ENCODE assay signal across 21 cellular contexts in the genomic region with DNA sequence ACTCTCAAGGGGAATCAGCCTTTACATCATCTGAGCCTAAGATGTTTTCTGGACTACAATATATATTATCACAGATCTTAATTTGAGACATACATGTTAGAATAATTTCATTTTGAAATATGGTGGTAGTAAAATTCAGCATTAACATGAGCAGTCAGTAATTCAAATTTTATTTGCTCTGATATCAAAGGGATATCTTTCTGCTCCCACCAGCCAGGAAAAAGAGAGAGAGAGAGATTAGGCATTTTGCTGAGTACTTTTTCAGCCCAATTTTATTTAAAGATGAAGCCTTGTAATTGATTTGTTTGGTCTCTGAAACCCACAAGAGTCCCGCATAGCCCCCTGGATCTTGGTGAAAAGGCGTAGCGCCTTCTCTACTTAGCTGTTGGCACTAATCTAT. TPM values are rescaled to one million over a fixed set of nuclear protein-coding genes. Genes with fewer than 3 reads are reported as not detected.
"Had no signal": no experiment of that assay in that cellular context is flagged by ENCODE, and none has a peak within 500 bp of the region (broad histone marks: within the 10 kb centered on the region; RNA-seq: fewer than 3 reads in every experiment).

No MANE protein-coding gene starts in this region.

- H3K27me3 Mint-ChIP-seq: progenitor cell of endocrine pancreas, type B pancreatic cell had no signal

- H3K36me3 Mint-ChIP-seq: activated naive CD8-positive, alpha-beta T cell treated with anti-CD3 and anti-CD28 coated beads for 36 hours; naive thymus-derived CD8-positive, alpha-beta T cell; type B pancreatic cell had no signal

- H3K4me3 ChIP-seq: colonic mucosa, dorsolateral prefrontal cortex, left ventricle myocardium inferior, right atrium auricular region, suprapubic skin had no signal

- H3K4me3 Mint-ChIP-seq: activated naive CD8-positive, alpha-beta T cell treated with anti-CD3 and anti-CD28 coated beads for 36 hours; activated T-cell treated with anti-CD3 and anti-CD28 coated beads, Interleukin-2, amount 50 U/mL, for 4 hours; effector memory CD8-positive, alpha-beta T cell; naive thymus-derived CD8-positive, alpha-beta T cell; stimulated activated naive CD8-positive, alpha-beta T cell treated with anti-CD3 and anti-CD28 coated beads, Interleukin-15, Interleukin-2, amounts not matched to agents 100 ng/mL and 50 ng/mL, for 24 hours; type B pancreatic cell had no signal

- H3K4me1 ChIP-seq: colonic mucosa had no signal

- H3K4me1 Mint-ChIP-seq: activated naive CD8-positive, alpha-beta T cell treated with anti-CD3 and anti-CD28 coated beads for 36 hours; naive thymus-derived CD8-positive, alpha-beta T cell had no signal

- H3K9me3 ChIP-seq: colonic mucosa, left ventricle myocardium inferior, right atrium auricular region, suprapubic skin had no signal

- H3K9me3 Mint-ChIP-seq: activated naive CD8-positive, alpha-beta T cell treated with anti-CD3 and anti-CD28 coated beads for 36 hours; activated T-cell treated with anti-CD3 and anti-CD28 coated beads, Interleukin-2, amount 50 U/mL, for 4 hours; activated T-helper 2 cell treated with anti-CD3 and anti-CD28 coated beads, Interferon-gamma antibody, Interleukin-2, Interleukin-4, amounts not matched to agents 10 μg/mL and 5 μg/mL and 100 μg/mL, durations not matched to agents 14 hours and 24 hours and 36 hours; effector memory CD8-positive, alpha-beta T cell; naive thymus-derived CD8-positive, alpha-beta T cell; stimulated activated naive CD8-positive, alpha-beta T cell treated with anti-CD3 and anti-CD28 coated beads, Interleukin-15, Interleukin-2, amounts not matched to agents 100 ng/mL and 50 ng/mL, for 24 hours; type B pancreatic cell had no signal

- H3K27ac Mint-ChIP-seq: activated naive CD8-positive, alpha-beta T cell treated with anti-CD3 and anti-CD28 coated beads for 36 hours; activated T-helper 2 cell treated with anti-CD3 and anti-CD28 coated beads, Interferon-gamma antibody, Interleukin-2, Interleukin-4, amounts not matched to agents 10 μg/mL and 5 μg/mL and 100 μg/mL, durations not matched to agents 14 hours and 24 hours and 36 hours; progenitor cell of endocrine pancreas; stimulated activated naive CD8-positive, alpha-beta T cell treated with anti-CD3 and anti-CD28 coated beads, Interleukin-15, Interleukin-2, amounts not matched to agents 100 ng/mL and 50 ng/mL, for 24 hours; type B pancreatic cell had no signal

- H3K27ac ChIP-seq: dorsolateral prefrontal cortex, left ventricle myocardium inferior, right atrium auricular region, suprapubic skin had no signal

- ATAC-seq: activated T-cell treated with anti-CD3 and anti-CD28 coated beads, Interleukin-2, amount 50 U/mL, for 4 hours; effector memory CD8-positive, alpha-beta T cell; naive thymus-derived CD8-positive, alpha-beta T cell had no signal

- H3K36me3 ChIP-seq: colonic mucosa, left ventricle myocardium inferior, right atrium auricular region, suprapubic skin had no signal

- DNase-seq: activated CD4-positive, alpha-beta T cell treated with anti-CD3 and anti-CD28 coated beads for 4 hours; activated CD4-positive, alpha-beta T cell treated with anti-CD3 and anti-CD28 coated beads, Interleukin-2, amount 50 U/mL, for 48 hours; activated CD4-positive, CD25-positive, alpha-beta regulatory T cell; activated CD8-positive, alpha-beta memory T cell treated with anti-CD3 and anti-CD28 coated beads, Interleukin-2, amount 50 U/mL, for 48 hours; activated naive CD4-positive, alpha-beta T cell; activated naive CD8-positive, alpha-beta T cell treated with anti-CD3 and anti-CD28 coated beads for 36 hours; activated T-cell treated with anti-CD3 and anti-CD28 coated beads, Interleukin-2, amount 50 U/mL, for 4 hours; colonic mucosa; dorsolateral prefrontal cortex; effector memory CD8-positive, alpha-beta T cell; hypothalamus; left ventricle myocardium inferior; naive thymus-derived CD8-positive, alpha-beta T cell; stimulated activated CD4-positive, alpha-beta T cell treated with anti-CD3 and anti-CD28 coated beads, Interleukin-12 subunit alpha, Interleukin-12 subunit beta, amount 100 ng/mL, for 4 hours; T1000 had no signal

- H3K27me3 ChIP-seq: colonic mucosa, right atrium auricular region, suprapubic skin had no signal

RNA-seq across cellular contexts. Expression of gene PARVA, which starts 38.2 kb away (rescaled TPM):
- total RNA-seq: activated T-helper 2 cell treated with anti-CD3 and anti-CD28 coated beads, Interferon-gamma antibody, Interleukin-2, Interleukin-4, amounts not matched to agents 10 μg/mL and 5 μg/mL and 100 μg/mL, durations not matched to agents 14 hours and 24 hours and 36 hours had no signal
